39 cellular contexts compared by ENCODE assay signal in the genomic region with DNA sequence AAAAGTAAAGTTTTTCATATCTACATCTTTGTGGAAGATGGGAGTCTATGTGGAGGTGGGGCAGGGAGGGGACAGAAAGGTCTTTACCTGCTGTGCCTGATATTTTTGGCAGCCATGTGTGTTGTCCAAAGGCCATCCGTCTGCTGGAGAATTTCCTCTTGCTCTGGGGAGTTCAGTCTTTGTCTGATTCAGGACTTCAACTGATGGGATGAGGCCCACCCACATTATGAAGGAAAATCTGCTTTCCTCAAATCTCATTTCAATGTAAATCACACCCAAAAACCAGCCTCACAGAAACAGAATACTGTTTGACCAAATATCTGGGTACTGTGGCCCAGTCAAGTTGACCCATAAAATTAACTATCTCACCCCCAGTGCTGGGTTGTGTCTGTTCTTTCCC. TPM values are rescaled to one million over a fixed set of nuclear protein-coding genes. Genes with fewer than 3 reads are reported as not detected.
"Had no signal": no experiment of that assay in that cellular context is flagged by ENCODE, and none has a peak within 500 bp of the region (broad histone marks: within the 10 kb centered on the region; RNA-seq: fewer than 3 reads in every experiment).

No MANE protein-coding gene starts in this region.

- DNase-seq: Karpas-422, Kasumi-1, MG63, MM.1S, MV-4-11, NCI-H1048, NCI-H1092, NCI-H1092 treated with DMSO at 0.1 percent for 48 hours, NCI-H1105, NCI-H1105 treated with DMSO at 0.1 percent for 48 hours, NCI-H1417, NCI-H1417 treated with DMSO at 0.1 percent for 48 hours, NCI-H1436, NCI-H1436 treated with DMSO at 0.1 percent for 48 hours, NCI-H146, NCI-H1694, NCI-H1694 treated with DMSO at 0.1 percent for 48 hours, NCI-H187, NCI-H187 treated with DMSO at 0.1 percent for 48 hours, NCI-H1930, NCI-H2029, NCI-H2029 treated with DMSO at 0.1 percent for 48 hours, NCI-H2081, NCI-H2081 treated with DMSO at 0.1 percent for 48 hours, NCI-H2107, NCI-H2171, NCI-H2171 treated with DMSO at 0.1 percent for 48 hours, NCI-H2227 treated with DMSO at 0.1 percent for 48 hours, NCI-H226, NCI-H345, NCI-H446, NCI-H446 treated with DMSO at 0.1 percent for 48 hours, NCI-H510A, NCI-H510A treated with DMSO at 0.1 percent for 48 hours, NCI-H524 had no signal

- H3K36me3 ChIP-seq: MG63 had no signal

- H3K4me3 ChIP-seq: MG63 had no signal

RNA-seq across cellular contexts. Expression of gene ITIH5, which starts 12.5 kb away (rescaled TPM):
- total RNA-seq: LHCN-M2, MCF 10A, NCI-H460 had no signal

RNA-seq across cellular contexts. Expression of gene ITIH2, which starts 23.9 kb away (rescaled TPM):
- total RNA-seq: LHCN-M2, M059J, MCF 10A, NCI-H460 had no signal
